21 cellular contexts compared by ENCODE assay signal in genomic region chr3:37671000-37671483, GRCh38.
DNase-seq lines count a peak whose midpoint lies in the region; ATAC-seq and TF ChIP-seq lines count a peak whose summit lies in the region.
"Had no signal": no experiment of that assay in that cellular context is flagged by ENCODE, and none has a peak within 500 bp of the region (broad histone marks: within the 10 kb centered on the region; RNA-seq: fewer than 3 reads in every experiment).

No MANE protein-coding gene starts in this region.

- TF ChIP-seq RAD21 in liver (IDR thresholded peaks at IDR 0.05), result peak in 1 of 2 donors; percentile 27

- H3K4me1 ChIP-seq in esophagus (ENCODE audit: control insufficient read depth in 2 of 2, insufficient read depth in 2 of 2, low read length in 1 of 2) (peaks cover 4 to 8% of the 10 kb centered on the region in 2 donors), liver (ENCODE audit: control insufficient read depth in 4 of 4, insufficient read depth in 4 of 4, low read length in 3 of 4) (peaks cover 7 to 57% (median 40%) of the 10 kb centered on the region in 4 donors), prostate gland (replicated peaks) (peaks cover 15% of the 10 kb centered on the region)
- H3K4me1 ChIP-seq: A549 had no signal

- TF ChIP-seq CTCF in AG09319 (IDR thresholded peaks at IDR 0.05; ENCODE audit: low read depth, low read length) (no peak), liver (IDR thresholded peaks at IDR 0.05; ENCODE audit: low read depth, low read length, missing input control) (no peak), prostate gland (IDR thresholded peaks at IDR 0.05) (no peak)

- H3K36me3 ChIP-seq in esophagus (ENCODE audit: control insufficient read depth in 2 of 2, insufficient read depth in 2 of 2, low read length in 1 of 2) (no peaks in the 10 kb centered on the region), liver (ENCODE audit: control insufficient read depth in 4 of 4, insufficient read depth in 3 of 4, low read depth in 1 of 4, low read length in 3 of 4) (no peaks in the 10 kb centered on the region), prostate gland (no peaks in the 10 kb centered on the region)

- TF ChIP-seq POLR2A in prostate gland (IDR thresholded peaks at IDR 0.05) (no peak), erythroblast (IDR thresholded peaks at IDR 0.05; ENCODE audit: low read length) (no peak)

- DNase-seq in AG09319 (ENCODE audit: extremely low read depth, low read depth) (peak; percentile 10), sciatic nerve (ENCODE audit: low spot score) (no peak), prostate gland (ENCODE audit: low spot score) (no peak), erythroblast (lab: John Stamatoyannopoulos, UW) (no peak)
- no peak for DNase-seq in activated CD4-positive, alpha-beta T cell treated with anti-CD3 and anti-CD28 coated beads, Interleukin-2, amount 50 U/mL, for 48 hours
- DNase-seq: activated CD4-positive, alpha-beta T cell treated with anti-CD3 and anti-CD28 coated beads for 4 hours; C1 segment of cervical spinal cord; effector memory CD8-positive, alpha-beta T cell; mammary epithelial cell; MM.1S; naive B cell; NCI-H146; NCI-H2171; NCI-H526 treated with DMSO at 0.1 percent for 48 hours; stimulated activated CD4-positive, alpha-beta T cell treated with anti-CD3 and anti-CD28 coated beads, Interleukin-4, amount 100 ng/mL, for 4 hours; stimulated activated naive CD8-positive, alpha-beta T cell treated with anti-CD3 and anti-CD28 coated beads, Interleukin-15, amount 100 ng/mL, for 72 hours had no signal

- H3K27ac ChIP-seq in esophagus (ENCODE audit: low read depth in 2 of 2, low read length in 1 of 2) (peak overlapping the region; percentile 6 to 16), liver (ENCODE audit: low read depth in 1 of 2, low read length in 2 of 2) (no peak overlapping the region), prostate gland (no peak overlapping the region)
- H3K27ac ChIP-seq: A549 had no signal

- ATAC-seq in sciatic nerve (peak; percentile 41), GM21515 (IDR thresholded peaks at IDR 0.05; ENCODE audit: unreplicated experiment) (no peak)
- ATAC-seq: A549; activated T-helper 17 cell treated with anti-CD3 and anti-CD28 coated beads, Interleukin-2, amount 50 U/mL, for 72 hours; effector memory CD8-positive, alpha-beta T cell; stimulated activated naive CD8-positive, alpha-beta T cell treated with anti-CD3 and anti-CD28 coated beads, Interleukin-15, amount 100 ng/mL, for 72 hours had no signal

- 71 to 73% methylated on average over 9 of the region's 9 CpGs for WGBS in esophagus, 2 donors
- WGBS in liver, result 57% methylated on average over 9 of the region's 9 CpGs
- WGBS in prostate gland, result 74% methylated on average over 9 of the region's 9 CpGs

- H3K9me3 ChIP-seq in esophagus (ENCODE audit: control insufficient read depth in 2 of 2, insufficient read depth in 1 of 2, low read depth in 1 of 2, low read length in 1 of 2), result no peaks in the 10 kb centered on the region
- H3K9me3 ChIP-seq in liver (ENCODE audit: control insufficient read depth in 4 of 4, low read length in 3 of 4), result no peaks in the 10 kb centered on the region
- H3K9me3 ChIP-seq in prostate gland, result no peaks in the 10 kb centered on the region

- H3K27me3 ChIP-seq in esophagus (ENCODE audit: control insufficient read depth in 1 of 2, insufficient read depth in 2 of 2, low read length in 2 of 2) (no peaks in the 10 kb centered on the region), liver (ENCODE audit: control insufficient read depth in 4 of 4, insufficient read depth in 4 of 4, low read length in 3 of 4) (no peaks in the 10 kb centered on the region), prostate gland (replicated peaks; ENCODE audit: insufficient read depth) (no peaks in the 10 kb centered on the region)

- intact Hi-C loops in sciatic nerve (cut with DNase I), result no loop called here
- intact Hi-C loops in prostate gland (cut with DNase I), result no loop called here

- no peak overlapping the region for H3K9ac ChIP-seq in liver (ENCODE audit: low read depth in 1 of 2, low read length in 2 of 2)

- H3K4me3 ChIP-seq in esophagus (ENCODE audit: low read depth in 1 of 2, low read length in 2 of 2), result no peak overlapping the region
- H3K4me3 ChIP-seq in liver (ENCODE audit: low read depth in 1 of 3, low read length in 3 of 3), result no peak overlapping the region
- no peak overlapping the region for H3K4me3 ChIP-seq in prostate gland
- H3K4me3 ChIP-seq: A549 had no signal

TF ChIP-seq in liver, 16 proteins besides CTCF, POLR2A, EP300 and RAD21:
- TF ChIP-seq YY1 (IDR thresholded peaks at IDR 0.05) (peak; percentile 42), FOXA2 (IDR thresholded peaks at IDR 0.05) (no peak), GABPA (IDR thresholded peaks at IDR 0.05 in 1 of 2, conservative IDR thresholded peaks at IDR 0.05 in 1 of 2) (no peak), RXRA (IDR thresholded peaks at IDR 0.05) (peak in 1 of 2 donors; percentile 39), MAX (IDR thresholded peaks at IDR 0.05) (peak; percentile 25), REST (IDR thresholded peaks at IDR 0.05) (no peak), HNF4A (conservative IDR thresholded peaks at IDR 0.05) (peak; percentile 72 to 73), SP1 (IDR thresholded peaks at IDR 0.05) (peak; percentile 48), JUND (IDR thresholded peaks at IDR 0.05) (peak in 1 of 2 donors; percentile 8)

Comparison
In these comparisons a context has a peak if more than half of its experiments do, and no peak if none do; other contexts are left out.
1. H3K27ac ChIP-seq: peak in esophagus (2 of 2); none in liver (0 of 2) and prostate gland (0 of 2).